In genomic region chr2:237546040-237546875, GRCh38 we compare ENCODE assay signal across 21 cellular contexts. TPM values are rescaled to one million over a fixed set of nuclear protein-coding genes. Genes with fewer than 3 reads are reported as not detected.
DNase-seq lines count a peak whose midpoint lies in the region; ATAC-seq, FAIRE-seq and TF ChIP-seq lines count a peak whose summit lies in the region.
"Had no signal": no experiment of that assay in that cellular context is flagged by ENCODE, and none has a peak within 500 bp of the region (broad histone marks: within the 10 kb centered on the region; RNA-seq: fewer than 3 reads in every experiment).

No MANE protein-coding gene starts in this region.

- in situ Hi-C loops in HepG2 (cut with HindIII; ENCODE audit: extremely low pct_ligation_motif_present, low pct_unique_long_range_greater_than_20kb), result no loop called here

- POLR2A ChIA-PET in HepG2 (lab: Yijun Ruan, JAX), result no interaction called here

- CTCF ChIA-PET in HepG2 (lab: Yijun Ruan, JAX; ENCODE audit: low intra/inter-chr PET ratio, low total read pairs), result no interaction called here

- TF ChIP-seq POLR2A in HepG2 (IDR thresholded peaks at IDR 0.05; ENCODE audit: insufficient read depth in 1 of 2, low read depth in 2 of 2, low read length in 2 of 2), result no peak

- H3K9ac ChIP-seq in liver (ENCODE audit: low read depth in 1 of 2, low read length in 2 of 2) (no peak overlapping the region), HepG2 (ENCODE audit: insufficient read depth, low read depth, low read length) (no peak overlapping the region)
- H3K9ac ChIP-seq: GM23248, KMS-11 had no signal

- peak overlapping the region; percentile 76 to 77 for H3K27ac ChIP-seq in liver (ENCODE audit: low read depth in 1 of 2, low read length in 2 of 2)
- no peak overlapping the region for H3K27ac ChIP-seq in HepG2 (ENCODE audit: extremely low read length, insufficient read depth, low read length)
- H3K27ac ChIP-seq: GM23248, KMS-11 had no signal

- no peak overlapping the region for H2AFZ ChIP-seq in HepG2 (ENCODE audit: low read length)
- H2AFZ ChIP-seq: GM23248 had no signal

- H3K36me3 ChIP-seq in liver (ENCODE audit: control insufficient read depth in 4 of 4, insufficient read depth in 3 of 4, low read depth in 1 of 4, low read length in 3 of 4), result peaks cover 0 to 4% (median 2%) of the 10 kb centered on the region in 4 donors
- H3K36me3 ChIP-seq in HepG2 (replicated peaks in 1 of 2; ENCODE audit: control insufficient read depth in 1 of 2, insufficient read depth in 2 of 2, low read length in 2 of 2), result no peaks in the 10 kb centered on the region

- H3K27me3 ChIP-seq in liver (ENCODE audit: control insufficient read depth in 4 of 4, insufficient read depth in 4 of 4, low read length in 3 of 4) (no peaks in the 10 kb centered on the region), HepG2 (ENCODE audit: control insufficient read depth in 1 of 2, insufficient read depth in 2 of 2, low read length in 2 of 2) (peaks cover 5 to 32% of the 10 kb centered on the region in 2 experiments; a peak in 4 of 5 replicates)

- H3K4me1 ChIP-seq in liver (ENCODE audit: control insufficient read depth in 4 of 4, insufficient read depth in 4 of 4, low read length in 3 of 4) (peaks cover 4 to 43% (median 29%) of the 10 kb centered on the region in 4 donors), HepG2 (ENCODE audit: insufficient read depth, low read length) (peaks cover 52% of the 10 kb centered on the region)

- DNase-seq in HepG2 (ENCODE audit: low spot score) (no peak), left colon (no peak), posterior vena cava (ENCODE audit: low spot score) (peak; percentile 51), HUDEP-2 (lab: John Stamatoyannopoulos, UW; ENCODE audit: unreplicated experiment in 76 of 76) (no peak), NCI-H2081 treated with DMSO at 0.1 percent for 48 hours (lab: John Stamatoyannopoulos, UW) (no peak), hypothalamus (lab: John Stamatoyannopoulos, UW) (no peak), C1 segment of cervical spinal cord (lab: John Stamatoyannopoulos, UW) (no peak)
- DNase-seq: 8988T, DND-41, GDM1, GM23248, NCI-H1436 treated with DMSO at 0.1 percent for 48 hours, NCI-H2029 treated with DMSO at 0.1 percent for 48 hours, NCI-H510A, NCI-H774, PC-3 had no signal

- H3K9me3 ChIP-seq in liver (ENCODE audit: control insufficient read depth in 4 of 4, low read length in 3 of 4) (no peaks in the 10 kb centered on the region), HepG2 (ENCODE audit: low read length) (no peaks in the 10 kb centered on the region)

- no peak for FAIRE-seq in HepG2 (lab: Jason Lieb, UNC)
- FAIRE-seq: GM12892 had no signal

- no peaks in the 10 kb centered on the region for H4K20me1 ChIP-seq in HepG2 (ENCODE audit: insufficient read depth, low read length)

- no peak for ATAC-seq in HepG2
- ATAC-seq in left colon, result peak; percentile 15
- ATAC-seq: PC-3 had no signal

- WGBS in liver, result 91% methylated on average over 8 of the region's 8 CpGs
- 25% methylated on average over 8 of the region's 8 CpGs for WGBS in HepG2 (ENCODE audit: low lambda C conversion rate)

- no TSS peak for BruUV-seq in HepG2 (replicated peaks; lab: Mats Ljungman, UMichigan)

- TF ChIP-seq EP300 in HepG2 (IDR thresholded peaks at IDR 0.05; ENCODE audit: low read depth in 2 of 2, low read length in 2 of 2), result no peak
- TF ChIP-seq EP300 in HepG2 (CRISPR knock-in tag; IDR thresholded peaks at IDR 0.05; ENCODE audit: borderline replicate concordance), result no peak

- TF ChIP-seq CTCF in liver (IDR thresholded peaks at IDR 0.05; ENCODE audit: low read depth, low read length, missing input control), result no peak
- no peak; the same call in 1 of the 2 replicates for TF ChIP-seq CTCF in HepG2 (CRISPR knock-in tag; IDR thresholded peaks at IDR 0.05)

- intact Hi-C loops in HepG2 (cut with micrococcal nuclease; ENCODE audit: unreplicated experiment) (no loop called here), left colon (cut with DNase I, micrococcal nuclease) (no loop called here), posterior vena cava (cut with DNase I) (no loop called here)

- H3K4me2 ChIP-seq in HepG2 (ENCODE audit: low read depth, low read length), result no peak overlapping the region
- H3K4me2 ChIP-seq: KMS-11 had no signal

- H3K79me2 ChIP-seq in HepG2 (ENCODE audit: insufficient read depth, low read length), result no peaks in the 10 kb centered on the region

- TF ChIP-seq RAD21 in liver (IDR thresholded peaks at IDR 0.05) (no peak), HepG2 (CRISPR knock-in tag; IDR thresholded peaks at IDR 0.05) (no peak)

- no peak overlapping the region for H3K4me3 ChIP-seq in liver (ENCODE audit: low read depth in 1 of 3, low read length in 3 of 3)
- H3K4me3 ChIP-seq in HepG2 (replicated peaks in 1 of 3; ENCODE audit: insufficient read depth in 1 of 3, low read depth in 2 of 3, low read length in 3 of 3), result no peak overlapping the region
- H3K4me3 ChIP-seq: GM23248 had no signal

RNA-seq across cellular contexts. Expression of gene PRLH, which starts 20.1 kb away (rescaled TPM):
- total RNA-seq in liver, result not detected
- polyA plus RNA-seq in liver, result not detected
- not detected in 2 replicates for total RNA-seq in HepG2 (2016; rRNA removed; fragmentation: Illumina TruSeq; extraction: Trizol)
- total RNA-seq in HepG2 (2016; cell fraction: cytosol; rRNA removed; fragmentation: Illumina TruSeq; extraction: Trizol; ENCODE audit: low read depth), result not detected in 2 replicates
- total RNA-seq in HepG2 (2016; cell fraction: insoluble cytoplasmic fraction; rRNA removed; fragmentation: Illumina TruSeq; extraction: Trizol), result not detected in 2 replicates
- total RNA-seq in HepG2 (2016; cell fraction: membrane; rRNA removed; fragmentation: Illumina TruSeq; extraction: Trizol), result not detected in 2 replicates
- not detected in 2 replicates for total RNA-seq in HepG2 (2016; cell fraction: nucleus; rRNA removed; fragmentation: Illumina TruSeq; extraction: Trizol)
- not detected in 2 replicates for polyA plus RNA-seq in HepG2 (2011; rRNA removed)
- not detected in 2 replicates for polyA plus RNA-seq in HepG2 (2011; cell fraction: cytosol; rRNA removed)
- polyA plus RNA-seq in HepG2 (2011; cell fraction: nucleus; rRNA removed), result not detected in 2 replicates
- polyA plus RNA-seq in HepG2 (2012), result not detected in 2 replicates
- not detected in 2 replicates for polyA plus RNA-seq in HepG2 (2016; cell fraction: cytosol; fragmentation: Illumina TruSeq; extraction: Trizol; ENCODE audit: low read depth)
- not detected in 2 replicates for polyA plus RNA-seq in HepG2 (2016; cell fraction: insoluble cytoplasmic fraction; fragmentation: Illumina TruSeq; extraction: Trizol; ENCODE audit: low read depth)
- polyA plus RNA-seq in HepG2 (2016; cell fraction: membrane; fragmentation: Illumina TruSeq; extraction: Trizol; ENCODE audit: low read depth), result not detected in 2 replicates
- polyA plus RNA-seq in HepG2 (2016; cell fraction: nucleus; fragmentation: Illumina TruSeq; extraction: Trizol; ENCODE audit: insufficient read depth, low read depth), result not detected in 2 replicates
- polyA minus RNA-seq in HepG2 (2011; rRNA and poly(A)+ RNA removed; ENCODE audit: low replicate concordance), result not detected in 2 replicates
- not detected in 2 replicates for polyA minus RNA-seq in HepG2 (2011; cell fraction: cytosol; rRNA and poly(A)+ RNA removed)
- not detected in 2 replicates for polyA minus RNA-seq in HepG2 (2011; cell fraction: nucleus; rRNA and poly(A)+ RNA removed)
- not detected for total RNA-seq in left colon
- not detected for total RNA-seq in posterior vena cava
- total RNA-seq: GM23248, M059J, PC-3 had no signal
- polyA plus RNA-seq: BJ, GM23248 had no signal

RNA-seq across cellular contexts. Expression of gene RAB17, which starts 44.3 kb away (rescaled TPM):
- 10 to 100 TPM; 17.8 to 96.5 TPM for total RNA-seq in liver
- 10 to 100 TPM; 69.6 to 80.2 TPM for polyA plus RNA-seq in liver
- 68.0 and 70.0 TPM in 2 replicates for total RNA-seq in HepG2 (2016; rRNA removed; fragmentation: Illumina TruSeq; extraction: Trizol)
- total RNA-seq in HepG2 (2016; cell fraction: cytosol; rRNA removed; fragmentation: Illumina TruSeq; extraction: Trizol; ENCODE audit: low read depth), result 21.0 and 21.9 TPM in 2 replicates
- 67.8 and 73.3 TPM in 2 replicates for total RNA-seq in HepG2 (2016; cell fraction: insoluble cytoplasmic fraction; rRNA removed; fragmentation: Illumina TruSeq; extraction: Trizol)
- 42.7 and 50.7 TPM in 2 replicates for total RNA-seq in HepG2 (2016; cell fraction: membrane; rRNA removed; fragmentation: Illumina TruSeq; extraction: Trizol)
- total RNA-seq in HepG2 (2016; cell fraction: nucleus; rRNA removed; fragmentation: Illumina TruSeq; extraction: Trizol), result 51.2 and 64.7 TPM in 2 replicates
- polyA plus RNA-seq in HepG2 (2011; rRNA removed), result 124 and 141 TPM in 2 replicates
- polyA plus RNA-seq in HepG2 (2011; cell fraction: cytosol; rRNA removed), result 66.2 and 82.5 TPM in 2 replicates
- 477 and 514 TPM in 2 replicates for polyA plus RNA-seq in HepG2 (2011; cell fraction: nucleus; rRNA removed)
- polyA plus RNA-seq in HepG2 (2012), result 189 and 204 TPM in 2 replicates
- polyA plus RNA-seq in HepG2 (2016; cell fraction: cytosol; fragmentation: Illumina TruSeq; extraction: Trizol; ENCODE audit: low read depth), result 14.6 and 16.8 TPM in 2 replicates
- 53.0 and 54.7 TPM in 2 replicates for polyA plus RNA-seq in HepG2 (2016; cell fraction: insoluble cytoplasmic fraction; fragmentation: Illumina TruSeq; extraction: Trizol; ENCODE audit: low read depth)
- 27.1 and 29.9 TPM in 2 replicates for polyA plus RNA-seq in HepG2 (2016; cell fraction: membrane; fragmentation: Illumina TruSeq; extraction: Trizol; ENCODE audit: low read depth)
- 145 and 160 TPM in 2 replicates for polyA plus RNA-seq in HepG2 (2016; cell fraction: nucleus; fragmentation: Illumina TruSeq; extraction: Trizol; ENCODE audit: insufficient read depth, low read depth)
- 4.6 and 63.9 TPM in 2 replicates for polyA minus RNA-seq in HepG2 (2011; rRNA and poly(A)+ RNA removed; ENCODE audit: low replicate concordance)
- 23.6 and 25.7 TPM in 2 replicates for polyA minus RNA-seq in HepG2 (2011; cell fraction: cytosol; rRNA and poly(A)+ RNA removed)
- 126 and 135 TPM in 2 replicates for polyA minus RNA-seq in HepG2 (2011; cell fraction: nucleus; rRNA and poly(A)+ RNA removed)
- 10 to 100 TPM; 51.3 to 59.2 TPM for total RNA-seq in left colon
- total RNA-seq in posterior vena cava, result 1 to 10 TPM; 2.0 to 2.7 TPM
- polyA plus RNA-seq: GM23248 had no signal

RNA-seq across cellular contexts. Expression of gene MLPH, which starts 59.2 kb away (rescaled TPM):
- 10 to 100 TPM in 1 of 2 donors, 1 to 10 TPM in 1; 1.6 to 22.6 TPM for total RNA-seq in liver
- polyA plus RNA-seq in liver, result 10 to 100 TPM; 22.1 to 25.9 TPM
- total RNA-seq in HepG2 (2016; rRNA removed; fragmentation: Illumina TruSeq; extraction: Trizol), result not detected in 2 replicates
- total RNA-seq in HepG2 (2016; cell fraction: cytosol; rRNA removed; fragmentation: Illumina TruSeq; extraction: Trizol; ENCODE audit: low read depth), result not detected in 2 replicates
- total RNA-seq in HepG2 (2016; cell fraction: insoluble cytoplasmic fraction; rRNA removed; fragmentation: Illumina TruSeq; extraction: Trizol), result not detected in 2 replicates
- not detected in 2 replicates for total RNA-seq in HepG2 (2016; cell fraction: membrane; rRNA removed; fragmentation: Illumina TruSeq; extraction: Trizol)
- not detected in 2 replicates for total RNA-seq in HepG2 (2016; cell fraction: nucleus; rRNA removed; fragmentation: Illumina TruSeq; extraction: Trizol)
- 0.12 and 0.27 TPM in 2 replicates for polyA plus RNA-seq in HepG2 (2011; rRNA removed)
- polyA plus RNA-seq in HepG2 (2011; cell fraction: cytosol; rRNA removed), result 0.10 TPM in 1 of 2 replicates, not detected in the other
- polyA plus RNA-seq in HepG2 (2011; cell fraction: nucleus; rRNA removed), result 0.88 and 1.00 TPM in 2 replicates
- polyA plus RNA-seq in HepG2 (2012), result 0.17 and 0.28 TPM in 2 replicates
- not detected in 2 replicates for polyA plus RNA-seq in HepG2 (2016; cell fraction: cytosol; fragmentation: Illumina TruSeq; extraction: Trizol; ENCODE audit: low read depth)
- polyA plus RNA-seq in HepG2 (2016; cell fraction: insoluble cytoplasmic fraction; fragmentation: Illumina TruSeq; extraction: Trizol; ENCODE audit: low read depth), result not detected in 2 replicates
- polyA plus RNA-seq in HepG2 (2016; cell fraction: membrane; fragmentation: Illumina TruSeq; extraction: Trizol; ENCODE audit: low read depth), result not detected in 2 replicates
- not detected in 2 replicates for polyA plus RNA-seq in HepG2 (2016; cell fraction: nucleus; fragmentation: Illumina TruSeq; extraction: Trizol; ENCODE audit: insufficient read depth, low read depth)
- 1.0 TPM in 1 of 2 replicates, not detected in the other for polyA minus RNA-seq in HepG2 (2011; rRNA and poly(A)+ RNA removed; ENCODE audit: low replicate concordance)
- polyA minus RNA-seq in HepG2 (2011; cell fraction: cytosol; rRNA and poly(A)+ RNA removed), result not detected in 2 replicates
- polyA minus RNA-seq in HepG2 (2011; cell fraction: nucleus; rRNA and poly(A)+ RNA removed), result not detected in 2 replicates
- total RNA-seq in left colon, result 100 to 1,000 TPM; 117 to 139 TPM
- 1 to 10 TPM; 6.0 to 6.4 TPM for total RNA-seq in posterior vena cava

Comparison
In these comparisons a context has a peak if more than half of its experiments do, and no peak if none do; other contexts are left out.
1. RNA of gene RAB17, which starts 44.3 kb away (total RNA-seq): 17.8 to 96.5 TPM in liver, 21.0 to 73.3 TPM in HepG2 and 51.3 to 59.2 TPM in left colon; 2.0 to 2.7 TPM in posterior vena cava; every median in the first group is over 4 times any median in the second.
2. RNA of gene MLPH, which starts 59.2 kb away (total RNA-seq): 117 to 139 TPM in left colon; 1.6 to 22.6 TPM in liver, 6.0 to 6.4 TPM in posterior vena cava and not detected in HepG2; every median in the first group is over 4 times any median in the second.